ENCODE assay signal across 16 cellular contexts in genomic region chr11:90235536-90235935, GRCh38. TPM values are rescaled to one million over a fixed set of nuclear protein-coding genes. Genes with fewer than 3 reads are reported as not detected.
DNase-seq lines count a peak whose midpoint lies in the region; ATAC-seq and TF ChIP-seq lines count a peak whose summit lies in the region.
"Had no signal": no experiment of that assay in that cellular context is flagged by ENCODE, and none has a peak within 500 bp of the region (broad histone marks: within the 10 kb centered on the region; RNA-seq: fewer than 3 reads in every experiment).

No MANE protein-coding gene starts in this region.

- peak overlapping the region; percentile 47 for H3K4me3 Mint-ChIP-seq in Caco-2 (ENCODE audit: unreplicated experiment)
- H3K4me3 Mint-ChIP-seq in mesothelial cell of epicardium = no peak overlapping the region
- no peak overlapping the region for H3K4me3 Mint-ChIP-seq in T-helper 2 cell treated with Interferon-gamma antibody and Interleukin-4, amounts not matched to agents 5 μg/mL and 100 μg/mL, for 36 hours
- H3K4me3 Mint-ChIP-seq: CD4-positive, CD25-positive, alpha-beta regulatory T cell; GM23338; H9 had no signal

- peaks cover 4% of the 10 kb centered on the region for H3K9me3 ChIP-seq in Caco-2
- H3K9me3 ChIP-seq: BLaER1 treated with 17β-estradiol and CSF1 and Interleukin-3, amounts not matched to agents 10 nM and 100 nM had no signal

- POLR2A ChIA-PET in Caco-2 (lab: Charles Lee) = no interaction called here

- in situ Hi-C loops in brain microvascular endothelial cell (cut with HindIII; ENCODE audit: low pct_ligation_motif_present, low sequenced_read_pairs) = no loop called here

- H3K27me3 ChIP-seq in Caco-2 (replicated peaks; ENCODE audit: control insufficient read depth, insufficient read depth, low read length) (no peaks in the 10 kb centered on the region), brain microvascular endothelial cell (replicated peaks) (no peaks in the 10 kb centered on the region)
- H3K27me3 ChIP-seq: BLaER1 treated with 17β-estradiol and CSF1 and Interleukin-3, amounts not matched to agents 10 nM and 100 nM had no signal

- TF ChIP-seq CTCF in Caco-2 (IDR thresholded peaks at IDR 0.05; ENCODE audit: insufficient read depth in 1 of 2, low read depth in 1 of 2, low read length in 1 of 2, severe bottlenecking in 1 of 2, unreplicated experiment in 1 of 2) = no peak
- no peak for TF ChIP-seq CTCF in brain microvascular endothelial cell (IDR thresholded peaks at IDR 0.05; ENCODE audit: low read depth, low read length, missing control alignments)
- TF ChIP-seq CTCF in fibroblast of pulmonary artery (IDR thresholded peaks at IDR 0.05; ENCODE audit: low read length, missing control alignments) = no peak
- TF ChIP-seq CTCF in mesothelial cell of epicardium (IDR thresholded peaks at IDR 0.05; ENCODE audit: unreplicated experiment) = no peak

- H3K27ac ChIP-seq in brain microvascular endothelial cell = no peak overlapping the region
- H3K27ac ChIP-seq: BLaER1 treated with 17β-estradiol and CSF1 and Interleukin-3, amounts not matched to agents 10 nM and 100 nM had no signal

- ATAC-seq in HG02610 (IDR thresholded peaks at IDR 0.05; ENCODE audit: unreplicated experiment) = no peak
- ATAC-seq in HG02938 (IDR thresholded peaks at IDR 0.05; ENCODE audit: unreplicated experiment) = no peak
- ATAC-seq: GM23338 had no signal

- H3K4me3 ChIP-seq in Caco-2 (ENCODE audit: low read depth, low read length) (no peak overlapping the region), brain microvascular endothelial cell (ENCODE audit: low read depth, low read length) (no peak overlapping the region), fibroblast of pulmonary artery (replicated peaks; ENCODE audit: low read depth, low read length) (no peak overlapping the region)
- H3K4me3 ChIP-seq: BLaER1 treated with 17β-estradiol and CSF1 and Interleukin-3, amounts not matched to agents 10 nM and 100 nM; GM23338 had no signal

- H3K27ac Mint-ChIP-seq in Caco-2 (ENCODE audit: unreplicated experiment) (peak overlapping the region; percentile 83), mesothelial cell of epicardium (peak overlapping the region; percentile 50)
- no peak overlapping the region for H3K27ac Mint-ChIP-seq in T-helper 2 cell treated with Interferon-gamma antibody and Interleukin-4, amounts not matched to agents 5 μg/mL and 100 μg/mL, for 36 hours
- H3K27ac Mint-ChIP-seq: CD4-positive, CD25-positive, alpha-beta regulatory T cell; GM23338; H9 had no signal

- H3K36me3 ChIP-seq in Caco-2 (ENCODE audit: control insufficient read depth, insufficient read depth, low read length) = no peaks in the 10 kb centered on the region; the same call in 1 of the 2 replicates
- no peaks in the 10 kb centered on the region for H3K36me3 ChIP-seq in brain microvascular endothelial cell (replicated peaks)
- H3K36me3 ChIP-seq: BLaER1 treated with 17β-estradiol and CSF1 and Interleukin-3, amounts not matched to agents 10 nM and 100 nM had no signal

- H3K4me1 ChIP-seq in Caco-2 = peaks cover 43% of the 10 kb centered on the region
- H3K4me1 ChIP-seq: BLaER1 treated with 17β-estradiol and CSF1 and Interleukin-3, amounts not matched to agents 10 nM and 100 nM had no signal

- CTCF ChIA-PET in Caco-2 (lab: Charles Lee) = no interaction called here

- H3K4me1 Mint-ChIP-seq in Caco-2 (ENCODE audit: low read depth, unreplicated experiment) (peaks cover 43% of the 10 kb centered on the region), mesothelial cell of epicardium (peaks cover 10% of the 10 kb centered on the region)
- H3K4me1 Mint-ChIP-seq in T-helper 2 cell treated with Interferon-gamma antibody and Interleukin-4, amounts not matched to agents 5 μg/mL and 100 μg/mL, for 36 hours (ENCODE audit: low read depth) = no peaks in the 10 kb centered on the region

- DNase-seq in Caco-2 (no peak), brain microvascular endothelial cell (peak; percentile 41), fibroblast of pulmonary artery (ENCODE audit: low read depth) (peak; percentile 7), mesothelial cell of epicardium (ENCODE audit: low spot score in 2 of 2, unreplicated experiment in 2 of 2) (no peak), RKO (ENCODE audit: low spot score) (no peak)
- DNase-seq in T-helper 2 cell treated with Interferon-gamma antibody and Interleukin-4, amounts not matched to agents 5 μg/mL and 100 μg/mL, for 36 hours (ENCODE audit: low spot score) = no peak
- DNase-seq: 8988T; ACHN; CD4-positive, CD25-positive, alpha-beta regulatory T cell; DMS79; EL; H9 had no signal

- intact Hi-C loops in Caco-2 (cut with micrococcal nuclease; ENCODE audit: unreplicated experiment) = no loop called here

- H3K36me3 Mint-ChIP-seq in Caco-2 (ENCODE audit: insufficient read depth, unreplicated experiment) (peaks cover 6% of the 10 kb centered on the region), mesothelial cell of epicardium (no peaks in the 10 kb centered on the region)
- H3K36me3 Mint-ChIP-seq in T-helper 2 cell treated with Interferon-gamma antibody and Interleukin-4, amounts not matched to agents 5 μg/mL and 100 μg/mL, for 36 hours (ENCODE audit: low read depth) = no peaks in the 10 kb centered on the region
- H3K36me3 Mint-ChIP-seq: CD4-positive, CD25-positive, alpha-beta regulatory T cell had no signal

- H3K9me3 Mint-ChIP-seq in Caco-2 (ENCODE audit: unreplicated experiment) (peaks cover 22% of the 10 kb centered on the region), mesothelial cell of epicardium (peaks cover 4% of the 10 kb centered on the region)
- H3K9me3 Mint-ChIP-seq in T-helper 2 cell treated with Interferon-gamma antibody and Interleukin-4, amounts not matched to agents 5 μg/mL and 100 μg/mL, for 36 hours = no peaks in the 10 kb centered on the region

- no TSS peak for BruUV-seq in Caco-2 (replicated peaks; lab: Mats Ljungman, UMichigan)

- no peaks in the 10 kb centered on the region for H3K27me3 Mint-ChIP-seq in Caco-2 (ENCODE audit: insufficient read depth, unreplicated experiment)
- no peaks in the 10 kb centered on the region for H3K27me3 Mint-ChIP-seq in mesothelial cell of epicardium (ENCODE audit: low read depth)
- H3K27me3 Mint-ChIP-seq in T-helper 2 cell treated with Interferon-gamma antibody and Interleukin-4, amounts not matched to agents 5 μg/mL and 100 μg/mL, for 36 hours (ENCODE audit: low read depth) = peaks cover 30% of the 10 kb centered on the region

RNA-seq across cellular contexts. Expression of gene CHORDC1, which starts 12.7 kb away (rescaled TPM):
- total RNA-seq in Caco-2 (2022) (194 and 227 TPM in 2 replicates), mesothelial cell of epicardium (43.4 to 45.8 TPM (median 44.9 TPM) in 3 replicates)

Comparison
In these comparisons a context has a peak if more than half of its experiments do, and no peak if none do; other contexts are left out.
1. DNase-seq: peak in brain microvascular endothelial cell (single experiment) and fibroblast of pulmonary artery (single experiment); none in Caco-2 (0 of 2), mesothelial cell of epicardium (0 of 2), T-helper 2 cell treated with Interferon-gamma antibody and Interleukin-4, amounts not matched to agents 5 μg/mL and 100 μg/mL, for 36 hours (single experiment) and RKO (single experiment).